In genomic region chr11:70317576-70318305, GRCh38 we compare ENCODE assay signal across 18 cellular contexts. TPM values are rescaled to one million over a fixed set of nuclear protein-coding genes. Genes with fewer than 3 reads are reported as not detected.
A peak's percentile ranks its signal among the peaks of the same experiment; 100 is the strongest.
DNase-seq lines count a peak whose midpoint lies in the region; ATAC-seq, FAIRE-seq and TF ChIP-seq lines count a peak whose summit lies in the region.
"Had no signal": no experiment of that assay in that cellular context is flagged by ENCODE, and none has a peak within 500 bp of the region (broad histone marks: within the 10 kb centered on the region; RNA-seq: fewer than 3 reads in every experiment).

No MANE protein-coding gene starts in this region.

- ATAC-seq in activated CD8-positive, alpha-beta T cell treated with anti-CD3 and anti-CD28 coated beads for 36 hours: no peak
- ATAC-seq in activated CD8-positive, alpha-beta T cell treated with anti-CD3 and anti-CD28 coated beads, Interleukin-2, amount 10 ng/mL, durations not matched to agents 7 days and 5 days: no peak
- ATAC-seq in lower lobe of right lung (peak; percentile 74 to 76), mucosa of descending colon (no peak)
- ATAC-seq: CD8-positive, alpha-beta T cell; HepG2 had no signal

- H3K27ac Mint-ChIP-seq in activated CD8-positive, alpha-beta T cell treated with anti-CD3 and anti-CD28 coated beads for 36 hours: peak overlapping the region; percentile 5
- H3K27ac Mint-ChIP-seq in activated CD8-positive, alpha-beta T cell treated with anti-CD3 and anti-CD28 coated beads, Interleukin-2, amount 10 ng/mL, durations not matched to agents 7 days and 5 days: no peak overlapping the region
- H3K27ac Mint-ChIP-seq: CD8-positive, alpha-beta T cell had no signal

- intact Hi-C loops in activated CD8-positive, alpha-beta T cell treated with anti-CD3 and anti-CD28 coated beads for 36 hours (cut with micrococcal nuclease): no loop called here
- intact Hi-C loops in lower lobe of right lung (cut with DNase I): no loop called here
- intact Hi-C loops in mucosa of descending colon (cut with DNase I, micrococcal nuclease): no loop called here

- no peak overlapping the region for H3K4me3 Mint-ChIP-seq in activated CD8-positive, alpha-beta T cell treated with anti-CD3 and anti-CD28 coated beads for 36 hours
- no peak overlapping the region for H3K4me3 Mint-ChIP-seq in activated CD8-positive, alpha-beta T cell treated with anti-CD3 and anti-CD28 coated beads, Interleukin-2, amount 10 ng/mL, durations not matched to agents 7 days and 5 days
- H3K4me3 Mint-ChIP-seq: CD8-positive, alpha-beta T cell had no signal

- TF ChIP-seq CTCF in activated CD8-positive, alpha-beta T cell treated with anti-CD3 and anti-CD28 coated beads for 36 hours (IDR thresholded peaks at IDR 0.05): no peak
- TF ChIP-seq CTCF in lower lobe of right lung (IDR thresholded peaks at IDR 0.05) (no peak), mucosa of descending colon (IDR thresholded peaks at IDR 0.05) (no peak)

- H3K27me3 ChIP-seq in lower lobe of right lung (ENCODE audit: low read depth) (no peaks in the 10 kb centered on the region), small intestine (ENCODE audit: control insufficient read depth in 2 of 2, insufficient read depth in 2 of 2, low read length in 2 of 2) (no peaks in the 10 kb centered on the region)
- H3K27me3 ChIP-seq: BLaER1, SJSA1 had no signal

- H3K27ac ChIP-seq in lower lobe of right lung: no peak overlapping the region
- no peak overlapping the region for H3K27ac ChIP-seq in small intestine (ENCODE audit: low read depth in 1 of 2, low read length in 1 of 2)
- H3K27ac ChIP-seq: BLaER1, KMS-11, SJSA1 had no signal

- H3K36me3 ChIP-seq in lower lobe of right lung: peaks cover 42% of the 10 kb centered on the region
- H3K36me3 ChIP-seq in mucosa of descending colon (ENCODE audit: low read depth): no peaks in the 10 kb centered on the region
- peaks cover 0 to 8% of the 10 kb centered on the region in 2 donors for H3K36me3 ChIP-seq in small intestine (ENCODE audit: control insufficient read depth in 2 of 2, insufficient read depth in 2 of 2, low read length in 2 of 2)

- H3K4me3 ChIP-seq in lower lobe of right lung: no peak overlapping the region
- H3K4me3 ChIP-seq in mucosa of descending colon: no peak overlapping the region
- H3K4me3 ChIP-seq in small intestine (ENCODE audit: low read depth in 1 of 2, low read length in 2 of 2): no peak overlapping the region
- H3K4me3 ChIP-seq: BLaER1, SJSA1 had no signal

- DNase-seq in activated CD8-positive, alpha-beta T cell treated with anti-CD3 and anti-CD28 coated beads for 36 hours: no peak
- no peak for DNase-seq in activated CD8-positive, alpha-beta T cell treated with anti-CD3 and anti-CD28 coated beads, Interleukin-2, amount 10 ng/mL, durations not matched to agents 7 days and 5 days
- DNase-seq in SKM-1 (lab: John Stamatoyannopoulos, UW; ENCODE audit: unreplicated experiment) (peak; percentile 6), lower lobe of right lung (no peak), NCI-H2171 treated with DMSO at 0.1 percent for 48 hours (lab: John Stamatoyannopoulos, UW) (no peak), mucosa of descending colon (no peak), small intestine (no peak)
- DNase-seq: CD8-positive, alpha-beta T cell; NCI-H1092 treated with DMSO at 0.1 percent for 48 hours; NCI-H1694; NCI-H2081 treated with DMSO at 0.1 percent for 48 hours; NCI-H2227 treated with DMSO at 0.1 percent for 48 hours; NCI-H510A treated with DMSO at 0.1 percent for 48 hours; NCI-H774 had no signal

- WGBS in small intestine, 3 donors: 95 to 96% (median 95%) methylated on average over 14 of the region's 14 CpGs

- CTCF ChIA-PET in activated CD8-positive, alpha-beta T cell treated with anti-CD3 and anti-CD28 coated beads for 36 hours (lab: Charles Lee): no interaction called here
- CTCF ChIA-PET in activated CD8-positive, alpha-beta T cell treated with anti-CD3 and anti-CD28 coated beads, Interleukin-2, amount 10 ng/mL, durations not matched to agents 7 days and 5 days (lab: Charles Lee): no interaction called here

- no peaks in the 10 kb centered on the region for H3K27me3 Mint-ChIP-seq in activated CD8-positive, alpha-beta T cell treated with anti-CD3 and anti-CD28 coated beads for 36 hours
- H3K27me3 Mint-ChIP-seq in activated CD8-positive, alpha-beta T cell treated with anti-CD3 and anti-CD28 coated beads, Interleukin-2, amount 10 ng/mL, durations not matched to agents 7 days and 5 days (ENCODE audit: low read depth): no peaks in the 10 kb centered on the region

- peaks cover 8% of the 10 kb centered on the region for H3K36me3 Mint-ChIP-seq in activated CD8-positive, alpha-beta T cell treated with anti-CD3 and anti-CD28 coated beads for 36 hours (ENCODE audit: low read depth)
- peaks cover 3% of the 10 kb centered on the region for H3K36me3 Mint-ChIP-seq in activated CD8-positive, alpha-beta T cell treated with anti-CD3 and anti-CD28 coated beads, Interleukin-2, amount 10 ng/mL, durations not matched to agents 7 days and 5 days (ENCODE audit: low read depth)

- H3K4me1 ChIP-seq in lower lobe of right lung (peaks cover 29% of the 10 kb centered on the region), mucosa of descending colon (ENCODE audit: low read depth) (no peaks in the 10 kb centered on the region), small intestine (ENCODE audit: control insufficient read depth in 2 of 2, insufficient read depth in 1 of 2, low read depth in 1 of 2, low read length in 1 of 2) (no peaks in the 10 kb centered on the region)
- H3K4me1 ChIP-seq: SJSA1 had no signal

- peaks cover 18% of the 10 kb centered on the region for H3K4me1 Mint-ChIP-seq in activated CD8-positive, alpha-beta T cell treated with anti-CD3 and anti-CD28 coated beads for 36 hours (ENCODE audit: low read depth)
- H3K4me1 Mint-ChIP-seq in activated CD8-positive, alpha-beta T cell treated with anti-CD3 and anti-CD28 coated beads, Interleukin-2, amount 10 ng/mL, durations not matched to agents 7 days and 5 days (ENCODE audit: low read depth): peaks cover 10% of the 10 kb centered on the region

- H3K9me3 Mint-ChIP-seq in activated CD8-positive, alpha-beta T cell treated with anti-CD3 and anti-CD28 coated beads for 36 hours: no peaks in the 10 kb centered on the region
- H3K9me3 Mint-ChIP-seq in activated CD8-positive, alpha-beta T cell treated with anti-CD3 and anti-CD28 coated beads, Interleukin-2, amount 10 ng/mL, durations not matched to agents 7 days and 5 days (ENCODE audit: insufficient read depth): no peaks in the 10 kb centered on the region
- H3K9me3 Mint-ChIP-seq: CD8-positive, alpha-beta T cell had no signal

- H3K9me3 ChIP-seq in lower lobe of right lung (no peaks in the 10 kb centered on the region), mucosa of descending colon (no peaks in the 10 kb centered on the region), small intestine (ENCODE audit: control insufficient read depth, low read depth) (no peaks in the 10 kb centered on the region)
- H3K9me3 ChIP-seq: BLaER1, SJSA1 had no signal

- POLR2A ChIA-PET in activated CD8-positive, alpha-beta T cell treated with anti-CD3 and anti-CD28 coated beads for 36 hours (lab: Charles Lee): no interaction called here
- POLR2A ChIA-PET in activated CD8-positive, alpha-beta T cell treated with anti-CD3 and anti-CD28 coated beads, Interleukin-2, amount 10 ng/mL, durations not matched to agents 7 days and 5 days (lab: Charles Lee): no interaction called here

- no peak for FAIRE-seq in small intestine (lab: Jason Lieb, UNC)
- FAIRE-seq: HepG2 had no signal

RNA-seq across cellular contexts. Expression of gene PPFIA1, which starts 47.3 kb away (rescaled TPM):
- total RNA-seq in activated CD8-positive, alpha-beta T cell treated with anti-CD3 and anti-CD28 coated beads for 36 hours: 10 to 100 TPM; 27.2 to 30.9 TPM
- total RNA-seq in activated CD8-positive, alpha-beta T cell treated with anti-CD3 and anti-CD28 coated beads, Interleukin-2, amount 10 ng/mL, durations not matched to agents 7 days and 5 days: 10 to 100 TPM; 25.3 to 25.7 TPM
- total RNA-seq in lower lobe of right lung: 81.0 TPM
- total RNA-seq in mucosa of descending colon: 10 to 100 TPM; 58.5 to 65.7 (median 65.0) TPM
- polyA plus RNA-seq in small intestine: 10 to 100 TPM; 17.8 to 27.3 (median 23.2) TPM

Comparison
In these comparisons a context has a peak if more than half of its experiments do, and no peak if none do; other contexts are left out.
1. ATAC-seq: peak in lower lobe of right lung (2 of 2); none in activated CD8-positive, alpha-beta T cell treated with anti-CD3 and anti-CD28 coated beads for 36 hours (single experiment), activated CD8-positive, alpha-beta T cell treated with anti-CD3 and anti-CD28 coated beads, Interleukin-2, amount 10 ng/mL, durations not matched to agents 7 days and 5 days (single experiment) and mucosa of descending colon (single experiment).